ENCODE assay signal across 23 cellular contexts in the genomic region with DNA sequence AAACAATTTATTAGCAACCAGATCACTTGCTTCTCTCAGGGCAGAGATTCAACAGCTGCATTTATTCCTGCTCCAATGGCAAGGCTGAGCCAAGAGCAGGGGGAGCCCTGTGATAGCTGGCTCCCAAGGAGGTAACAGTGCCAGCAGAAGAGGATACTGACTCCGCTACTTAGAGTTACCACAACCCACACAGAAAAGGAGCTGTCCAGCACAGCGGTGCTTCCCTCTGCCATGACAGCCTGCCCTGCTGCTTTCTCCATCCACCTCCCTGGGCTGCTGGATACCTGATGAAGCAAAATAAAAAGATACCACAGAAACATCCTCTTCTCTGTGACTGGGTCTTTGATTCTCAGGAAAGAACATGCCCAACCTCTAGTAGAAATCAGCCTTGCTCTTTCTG.
DNase-seq lines count a peak whose midpoint lies in the region; ATAC-seq, FAIRE-seq and TF ChIP-seq lines count a peak whose summit lies in the region.
"Had no signal": no experiment of that assay in that cellular context is flagged by ENCODE, and none has a peak within 500 bp of the region (broad histone marks: within the 10 kb centered on the region; RNA-seq: fewer than 3 reads in every experiment).

No MANE protein-coding gene starts in this region.

- no peak overlapping the region for H4K5ac ChIP-seq in H1 (ENCODE audit: insufficient read length, low read depth, low read length)

- H3K4me1 ChIP-seq in H1 (replicated peaks in 1 of 4; ENCODE audit: control insufficient read depth in 3 of 4, insufficient read depth in 4 of 4, low read length in 3 of 4) (no peaks in the 10 kb centered on the region; a peak in 1 of 7 replicates), mesenchymal stem cell (ENCODE audit: control insufficient read depth, insufficient read depth, low read depth, low read length) (no peaks in the 10 kb centered on the region)

- H3K27me3 Mint-ChIP-seq in activated naive CD4-positive, alpha-beta T cell treated with anti-CD3 and anti-CD28 coated beads, Interleukin-2, amount 10 ng/mL, durations not matched to agents 7 days and 5 days = no peaks in the 10 kb centered on the region
- H3K27me3 Mint-ChIP-seq in CD14-positive monocyte (ENCODE audit: low read depth in 3 of 3) = no peaks in the 10 kb centered on the region
- H3K27me3 Mint-ChIP-seq: B cell, memory B cell had no signal

- POLR2A ChIA-PET in H1 (lab: Charles Lee; ENCODE audit: partially characterized antibody) = no interaction called here

- H2BK12ac ChIP-seq in H1 (ENCODE audit: low read depth, low read length) (no peak overlapping the region), mesenchymal stem cell (ENCODE audit: low read length in 2 of 2) (no peak overlapping the region)

- no peak overlapping the region for H3K9ac ChIP-seq in H1 (replicated peaks in 1 of 4; ENCODE audit: extremely low read depth in 1 of 4, low read depth in 3 of 4, low read length in 3 of 4)
- H3K9ac ChIP-seq in mesenchymal stem cell (ENCODE audit: low read length) = no peak overlapping the region

- peak; percentile 36 for FAIRE-seq in H1 (lab: Jason Lieb, UNC)
- FAIRE-seq: colon, D721Med, H54, small intestine had no signal

- intact Hi-C loops in CD14-positive monocyte (cut with micrococcal nuclease) = no loop called here

- no peaks in the 10 kb centered on the region for H3K36me3 Mint-ChIP-seq in activated naive CD4-positive, alpha-beta T cell treated with anti-CD3 and anti-CD28 coated beads, Interleukin-2, amount 10 ng/mL, durations not matched to agents 7 days and 5 days
- no peaks in the 10 kb centered on the region for H3K36me3 Mint-ChIP-seq in CD14-positive monocyte
- H3K36me3 Mint-ChIP-seq: immature natural killer cell, memory B cell had no signal

- H3K4me2 ChIP-seq in H1 (ENCODE audit: insufficient read depth in 1 of 2, low read depth in 2 of 2, low read length in 2 of 2) (no peak overlapping the region), mesenchymal stem cell (ENCODE audit: low read length, poor library complexity, severe bottlenecking) (no peak overlapping the region)

- CTCF ChIA-PET in H1 (lab: Charles Lee; ENCODE audit: partially characterized antibody) = no interaction called here
- CTCF ChIA-PET in activated naive CD4-positive, alpha-beta T cell treated with anti-CD3 and anti-CD28 coated beads, Interleukin-2, amount 10 ng/mL, durations not matched to agents 7 days and 5 days (lab: Charles Lee) = no interaction called here

- no peaks in the 10 kb centered on the region for H3K4me1 Mint-ChIP-seq in activated naive CD4-positive, alpha-beta T cell treated with anti-CD3 and anti-CD28 coated beads, Interleukin-2, amount 10 ng/mL, durations not matched to agents 7 days and 5 days
- H3K4me1 Mint-ChIP-seq in CD14-positive monocyte = no peaks in the 10 kb centered on the region
- H3K4me1 Mint-ChIP-seq: B cell, immature natural killer cell, memory B cell, natural killer cell had no signal

- 76% methylated on average over 2 of the region's 2 CpGs; no CpG with 5 or more reads in 1 of the 2 experiments for WGBS in H1 (ENCODE audit: extremely low coverage in 1 of 2, insufficient coverage in 1 of 2, insufficient read length in 1 of 2, insufficient replicate concordance in 2 of 2, low coverage in 1 of 2, low lambda C conversion rate in 2 of 2, missing lambda C conversion rate in 1 of 2), 2 experiments
- 68% methylated on average over 2 of the region's 2 CpGs for WGBS in mesenchymal stem cell

- H2AK5ac ChIP-seq in H1 (ENCODE audit: low read depth, low read length) (no peak overlapping the region), mesenchymal stem cell (ENCODE audit: low read length, severe bottlenecking) (no peak overlapping the region)

- H3K36me3 ChIP-seq in H1 (ENCODE audit: control insufficient read depth in 2 of 4, insufficient read depth in 4 of 4, low read length in 3 of 4) (no peaks in the 10 kb centered on the region), mesenchymal stem cell (ENCODE audit: control insufficient read depth in 1 of 2, insufficient read depth in 2 of 2, low read depth in 1 of 2, low read length in 2 of 2) (no peaks in the 10 kb centered on the region)
- H3K36me3 ChIP-seq: thoracic aorta had no signal

- DNase-seq in ELF-1 (ENCODE audit: low read depth, low spot score) (peak; percentile 41), NB4 (ENCODE audit: low read depth) (peak; percentile 10), H1 (ENCODE audit: low read depth in 1 of 2, low spot score in 2 of 2) (peak; percentile 7 to 49), mesenchymal stem cell (peak; percentile 18), CD14-positive monocyte (ENCODE audit: low spot score) (no peak)
- no peak for DNase-seq in stimulated activated CD4-positive, alpha-beta T cell treated with anti-CD3 and anti-CD28 coated beads, Interleukin-4, amount 100 ng/mL, for 24 hours
- no peak for DNase-seq in activated naive CD4-positive, alpha-beta T cell treated with anti-CD3 and anti-CD28 coated beads, Interleukin-2, amount 10 ng/mL, durations not matched to agents 7 days and 5 days
- DNase-seq: activated gamma-delta T cell, aorta, foreskin melanocyte, immature natural killer cell, natural killer cell, NCI-H2081, NCI-H524, SHP77, small intestine had no signal

- H2BK5ac ChIP-seq in H1 (ENCODE audit: low read depth, low read length) (no peak overlapping the region), mesenchymal stem cell (ENCODE audit: low read depth, low read length, poor library complexity, severe bottlenecking) (no peak overlapping the region)

- H3K79me2 ChIP-seq in H1 (ENCODE audit: control insufficient read depth in 1 of 2, insufficient read depth in 2 of 2, low read length in 2 of 2) = no peaks in the 10 kb centered on the region

- TF ChIP-seq EP300 in H1 (IDR thresholded peaks at IDR 0.05; ENCODE audit: borderline replicate concordance in 1 of 2, low read depth in 2 of 2, low read length in 2 of 2) = no peak

- no peak overlapping the region for H3K4me3 Mint-ChIP-seq in activated naive CD4-positive, alpha-beta T cell treated with anti-CD3 and anti-CD28 coated beads, Interleukin-2, amount 10 ng/mL, durations not matched to agents 7 days and 5 days
- no peak overlapping the region for H3K4me3 Mint-ChIP-seq in CD14-positive monocyte
- H3K4me3 Mint-ChIP-seq: B cell, immature natural killer cell, memory B cell, natural killer cell had no signal

- H3K9me3 Mint-ChIP-seq in activated naive CD4-positive, alpha-beta T cell treated with anti-CD3 and anti-CD28 coated beads, Interleukin-2, amount 10 ng/mL, durations not matched to agents 7 days and 5 days = peaks cover 11% of the 10 kb centered on the region
- peaks cover 0 to 3% (median 0%) of the 10 kb centered on the region in 7 donors for H3K9me3 Mint-ChIP-seq in CD14-positive monocyte
- H3K9me3 Mint-ChIP-seq: memory B cell had no signal

- H2BK120ac ChIP-seq in H1 (replicated peaks; ENCODE audit: low read depth, low read length) (no peak overlapping the region), mesenchymal stem cell (ENCODE audit: low read depth, low read length) (no peak overlapping the region)

- H3K4me3 ChIP-seq in NB4 (ENCODE audit: low read depth, low read length) (no peak overlapping the region), H1 (ENCODE audit: extremely low read depth in 1 of 4, insufficient read depth in 2 of 4, low read depth in 3 of 4, low read length in 4 of 4) (no peak overlapping the region), mesenchymal stem cell (ENCODE audit: insufficient read depth in 1 of 2, low read depth in 1 of 2, low read length in 2 of 2) (no peak overlapping the region)
- H3K4me3 ChIP-seq: thoracic aorta had no signal

- H3K27ac ChIP-seq in H1 (ENCODE audit: low read depth, low read length) (no peak overlapping the region), mesenchymal stem cell (ENCODE audit: low read length, poor library complexity, severe bottlenecking) (no peak overlapping the region)
- H3K27ac ChIP-seq: thoracic aorta had no signal

- TF ChIP-seq CTCF in NB4 (IDR thresholded peaks at IDR 0.05; ENCODE audit: low read depth, low read length) (no peak), H1 (IDR thresholded peaks at IDR 0.05; ENCODE audit: control extremely low read depth in 1 of 3, insufficient read depth in 1 of 3, low read depth in 1 of 3, low read length in 3 of 3) (no peak), CD14-positive monocyte (IDR thresholded peaks at IDR 0.05) (no peak)

- no peaks in the 10 kb centered on the region for H4K20me1 ChIP-seq in H1 (replicated peaks in 1 of 2; ENCODE audit: control insufficient read depth in 1 of 2, insufficient read depth in 2 of 2, low read length in 2 of 2)

- H3K79me1 ChIP-seq in H1 (ENCODE audit: low read depth, low read length) = no peaks in the 10 kb centered on the region
- H3K79me1 ChIP-seq in mesenchymal stem cell (replicated peaks; ENCODE audit: low read length, poor library complexity, severe bottlenecking) = no peaks in the 10 kb centered on the region

- H2BK20ac ChIP-seq in H1 (ENCODE audit: low read length) = no peak overlapping the region

- H3K27me3 ChIP-seq in H1 (replicated peaks in 1 of 4; ENCODE audit: control insufficient read depth in 3 of 4, extremely low read depth in 1 of 4, insufficient read depth in 3 of 4, low read length in 3 of 4) (no peaks in the 10 kb centered on the region), mesenchymal stem cell (ENCODE audit: control insufficient read depth in 1 of 2, insufficient read depth in 1 of 2, low read length in 2 of 2) (no peaks in the 10 kb centered on the region)

- H2AFZ ChIP-seq in H1 (ENCODE audit: low read length) = no peak overlapping the region
- H2AFZ ChIP-seq in mesenchymal stem cell (ENCODE audit: low read depth, low read length) = no peak overlapping the region

- no peak for TF ChIP-seq POLR2A in NB4 (IDR thresholded peaks at IDR 0.05; ENCODE audit: extremely low read depth, insufficient read length)
- TF ChIP-seq POLR2A in H1 (IDR thresholded peaks at IDR 0.05; ENCODE audit: control extremely low read depth in 1 of 2, low read depth in 2 of 2, low read length in 2 of 2) = no peak

- no peaks in the 10 kb centered on the region for H3K9me3 ChIP-seq in H1 (ENCODE audit: insufficient read depth in 2 of 2, low read depth in 1 of 2, low read length in 1 of 2)
- H3K9me3 ChIP-seq in mesenchymal stem cell (ENCODE audit: control insufficient read depth, low read length) = no peaks in the 10 kb centered on the region
- H3K9me3 ChIP-seq: thoracic aorta had no signal

- no peak overlapping the region for H3K18ac ChIP-seq in H1 (ENCODE audit: extremely low read depth, low read length)
- no peak overlapping the region for H3K18ac ChIP-seq in mesenchymal stem cell (ENCODE audit: low read depth in 1 of 2, low read length in 2 of 2)

- H3K23me2 ChIP-seq in H1 (ENCODE audit: low read depth, low read length) = no peaks in the 10 kb centered on the region

- TF ChIP-seq RAD21 in H1 (IDR thresholded peaks at IDR 0.05 in 1 of 2, conservative IDR thresholded peaks at IDR 0.05 in 1 of 2; ENCODE audit: low read depth in 2 of 2, low read length in 2 of 2) = no peak; a peak in 1 of 4 replicates

- no peak for ATAC-seq in HG03025 (IDR thresholded peaks at IDR 0.05; ENCODE audit: low FRiP score, unreplicated experiment)
- ATAC-seq: natural killer cell had no signal

- no peak overlapping the region for H2BK15ac ChIP-seq in H1 (ENCODE audit: low read length)
- no peak overlapping the region for H2BK15ac ChIP-seq in mesenchymal stem cell (ENCODE audit: low read depth, poor library complexity, severe bottlenecking)

- H3K23ac ChIP-seq in H1 (ENCODE audit: insufficient read length) (no peak overlapping the region), mesenchymal stem cell (ENCODE audit: low read length in 2 of 2) (no peak overlapping the region)

- no peak overlapping the region for H3K56ac ChIP-seq in H1 (replicated peaks; ENCODE audit: insufficient read length, low read depth, low read length)

- H4K91ac ChIP-seq in H1 (replicated peaks; ENCODE audit: insufficient read length, low read length) (no peak overlapping the region), mesenchymal stem cell (ENCODE audit: low read length) (no peak overlapping the region)

- H4K8ac ChIP-seq in H1 (ENCODE audit: extremely low read depth, insufficient read depth, low read length) = no peak overlapping the region
- no peak overlapping the region for H4K8ac ChIP-seq in mesenchymal stem cell (ENCODE audit: low read length)

- H3K27ac Mint-ChIP-seq in activated naive CD4-positive, alpha-beta T cell treated with anti-CD3 and anti-CD28 coated beads, Interleukin-2, amount 10 ng/mL, durations not matched to agents 7 days and 5 days = no peak overlapping the region
- H3K27ac Mint-ChIP-seq in CD14-positive monocyte = no peak overlapping the region
- H3K27ac Mint-ChIP-seq: B cell, immature natural killer cell, memory B cell, natural killer cell had no signal

- H3K4ac ChIP-seq in H1 (replicated peaks; ENCODE audit: insufficient read length, low read depth, low read length) (no peak overlapping the region), mesenchymal stem cell (ENCODE audit: low read depth in 1 of 2, low read length in 2 of 2) (no peak overlapping the region)

- H3K14ac ChIP-seq in H1 (ENCODE audit: insufficient read length) (no peak overlapping the region), mesenchymal stem cell (ENCODE audit: low read length in 2 of 2) (no peak overlapping the region)

Comparison
In these comparisons a context has a peak if more than half of its experiments do, and no peak if none do; other contexts are left out.
1. DNase-seq: peak in ELF-1 (single experiment), NB4 (single experiment), H1 (2 of 2) and mesenchymal stem cell (single experiment); none in stimulated activated CD4-positive, alpha-beta T cell treated with anti-CD3 and anti-CD28 coated beads, Interleukin-4, amount 100 ng/mL, for 24 hours (single experiment), activated naive CD4-positive, alpha-beta T cell treated with anti-CD3 and anti-CD28 coated beads, Interleukin-2, amount 10 ng/mL, durations not matched to agents 7 days and 5 days (single experiment) and CD14-positive monocyte (single experiment).